10 cellular contexts compared by ENCODE assay signal in genomic region chr9:136434580-136435169, GRCh38.
"Had no signal": no experiment of that assay in that cellular context is flagged by ENCODE, and none has a peak within 500 bp of the region (broad histone marks: within the 10 kb centered on the region; RNA-seq: fewer than 3 reads in every experiment).

No MANE protein-coding gene starts in this region.

- H3K4me3 ChIP-seq: GM23338, HAP-1 had no signal

- H3K9me3 ChIP-seq: HAP-1 had no signal

- DNase-seq: H7, KBM-7 had no signal

- H3K27ac Mint-ChIP-seq: GM23338, IgD-negative memory B cell had no signal

- H3K27me3 Mint-ChIP-seq: IgD-negative memory B cell had no signal

- H3K9me3 Mint-ChIP-seq: GM23338, IgD-negative memory B cell had no signal

- FAIRE-seq: H1, HepG2 had no signal

- H3K9ac ChIP-seq: KMS-11 had no signal

- H3K4me3 Mint-ChIP-seq: GM23338 had no signal

- H3K27ac ChIP-seq: HL-60, KMS-11 had no signal

- H3K36me3 Mint-ChIP-seq: IgD-negative memory B cell had no signal

- ATAC-seq: GM23338, HCT116, HepG2 had no signal

- H3K4me2 ChIP-seq: GM23338, KMS-11 had no signal

- H2AFZ ChIP-seq: GM23338 had no signal
